Comparison of ENCODE assay signal across 11 cellular contexts in the genomic region with DNA sequence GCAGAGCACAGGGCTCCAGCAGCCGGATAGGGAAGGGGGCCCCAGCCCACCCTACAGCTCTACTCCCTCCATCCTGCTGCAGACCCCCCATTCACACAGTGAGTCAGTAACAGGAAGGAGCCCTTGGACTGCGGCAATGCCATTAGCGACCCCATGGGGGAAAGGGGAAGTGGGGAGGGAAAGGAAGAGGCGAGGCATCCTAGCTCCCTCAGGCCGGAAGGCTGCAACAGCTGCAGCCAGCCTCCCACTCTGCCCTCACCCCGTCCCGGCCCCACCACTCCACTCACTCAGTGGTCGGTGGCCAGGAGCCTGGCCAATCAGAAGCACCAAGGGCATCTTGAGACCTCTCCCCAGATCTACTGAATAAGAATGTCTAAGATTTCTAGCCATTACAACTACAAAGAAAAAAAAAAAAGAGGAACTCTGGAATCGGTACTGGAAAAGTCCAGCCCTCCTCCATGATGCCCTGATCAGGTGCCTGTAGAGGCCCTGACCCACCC. TPM values are rescaled to one million over a fixed set of nuclear protein-coding genes. Genes with fewer than 3 reads are reported as not detected.
A peak's percentile ranks its signal among the peaks of the same experiment; 100 is the strongest.
DNase-seq lines count a peak whose midpoint lies in the region; ATAC-seq and TF ChIP-seq lines count a peak whose summit lies in the region.
"Had no signal": no experiment of that assay in that cellular context is flagged by ENCODE, and none has a peak within 500 bp of the region (broad histone marks: within the 10 kb centered on the region; RNA-seq: fewer than 3 reads in every experiment).

No MANE protein-coding gene starts in this region.

- H3K36me3 Mint-ChIP-seq in activated CD8-positive, alpha-beta memory T cell treated with anti-CD3 and anti-CD28 coated beads, Interleukin-2, amount 10 ng/mL, durations not matched to agents 7 days and 5 days, result no peaks in the 10 kb centered on the region
- peaks cover 35% of the 10 kb centered on the region for H3K36me3 Mint-ChIP-seq in dendritic cell treated with granulocyte-macrophage colony-stimulating factor and Interleukin-4, amounts not matched to agents 40 ng/mL and 50 ng/mL, for 4 days (ENCODE audit: low read depth)

- H3K27ac ChIP-seq in upper lobe of right lung, result no peak overlapping the region

- H3K9me3 ChIP-seq in upper lobe of right lung, result no peaks in the 10 kb centered on the region
- H3K9me3 ChIP-seq: ascending aorta had no signal

- intact Hi-C loops in dendritic cell treated with granulocyte-macrophage colony-stimulating factor and Interleukin-4, amounts not matched to agents 40 ng/mL and 50 ng/mL, for 4 days (cut with micrococcal nuclease), result loop anchor here (1.0 kb wide), 1 partner anchor 14 kb away; a partner anchor contains a TSS
- intact Hi-C loops in upper lobe of right lung (cut with DNase I), result no loop called here

- no peaks in the 10 kb centered on the region for H3K27me3 ChIP-seq in upper lobe of right lung
- H3K27me3 ChIP-seq: ascending aorta had no signal

- no peak overlapping the region for H3K4me3 Mint-ChIP-seq in activated CD8-positive, alpha-beta memory T cell treated with anti-CD3 and anti-CD28 coated beads, Interleukin-2, amount 10 ng/mL, durations not matched to agents 7 days and 5 days
- H3K4me3 Mint-ChIP-seq in dendritic cell treated with granulocyte-macrophage colony-stimulating factor and Interleukin-4, amounts not matched to agents 40 ng/mL and 50 ng/mL, for 4 days, result peak overlapping the region; percentile 32

- CTCF ChIA-PET in activated CD8-positive, alpha-beta memory T cell treated with anti-CD3 and anti-CD28 coated beads, Interleukin-2, amount 10 ng/mL, durations not matched to agents 7 days and 5 days (lab: Charles Lee), result interaction anchor here (1.0 to 5.4 kb wide), 4 partner anchors 11 to 78 kb away, joined by 3 to 27 read pairs (median 16); no protein-coding TSS in a partner anchor

- H3K27ac Mint-ChIP-seq in activated CD8-positive, alpha-beta memory T cell treated with anti-CD3 and anti-CD28 coated beads, Interleukin-2, amount 10 ng/mL, durations not matched to agents 7 days and 5 days, result no peak overlapping the region
- H3K27ac Mint-ChIP-seq in dendritic cell treated with granulocyte-macrophage colony-stimulating factor and Interleukin-4, amounts not matched to agents 40 ng/mL and 50 ng/mL, for 4 days, result peak overlapping the region; percentile 83

- peaks cover 18% of the 10 kb centered on the region for H3K4me1 ChIP-seq in upper lobe of right lung
- H3K4me1 ChIP-seq: ascending aorta had no signal

- DNase-seq in activated CD8-positive, alpha-beta memory T cell treated with anti-CD3 and anti-CD28 coated beads, Interleukin-2, amount 10 ng/mL, durations not matched to agents 7 days and 5 days, result no peak
- no peak for DNase-seq in activated CD8-positive, alpha-beta memory T cell treated with anti-CD3 and anti-CD28 coated beads, Interleukin-2, amount 50 U/mL, for 48 hours
- DNase-seq in myocyte (ENCODE audit: low read depth), result peak; percentile 18
- DNase-seq in upper lobe of right lung, result no peak
- DNase-seq in T-helper 2 cell, result no peak
- DNase-seq: NCI-H2029 had no signal

- peak; percentile 34 for ATAC-seq in activated CD8-positive, alpha-beta memory T cell treated with anti-CD3 and anti-CD28 coated beads, Interleukin-2, amount 10 ng/mL, durations not matched to agents 7 days and 5 days
- ATAC-seq in upper lobe of right lung (peak; percentile 68), HG02885 (IDR thresholded peaks at IDR 0.05; ENCODE audit: poor library complexity, unreplicated experiment) (no peak), HG03442 (IDR thresholded peaks at IDR 0.05; ENCODE audit: unreplicated experiment) (no peak)

- no peaks in the 10 kb centered on the region for H3K36me3 ChIP-seq in upper lobe of right lung
- H3K36me3 ChIP-seq: ascending aorta had no signal

- peaks cover 7% of the 10 kb centered on the region for H3K27me3 Mint-ChIP-seq in activated CD8-positive, alpha-beta memory T cell treated with anti-CD3 and anti-CD28 coated beads, Interleukin-2, amount 10 ng/mL, durations not matched to agents 7 days and 5 days
- H3K27me3 Mint-ChIP-seq in dendritic cell treated with granulocyte-macrophage colony-stimulating factor and Interleukin-4, amounts not matched to agents 40 ng/mL and 50 ng/mL, for 4 days, result peaks cover 3% of the 10 kb centered on the region

- no peak overlapping the region for H3K4me3 ChIP-seq in upper lobe of right lung
- H3K4me3 ChIP-seq: ascending aorta had no signal

- TF ChIP-seq CTCF in upper lobe of right lung (IDR thresholded peaks at IDR 0.05), result no peak

- no peaks in the 10 kb centered on the region for H3K9me3 Mint-ChIP-seq in activated CD8-positive, alpha-beta memory T cell treated with anti-CD3 and anti-CD28 coated beads, Interleukin-2, amount 10 ng/mL, durations not matched to agents 7 days and 5 days (ENCODE audit: low read depth)
- no peaks in the 10 kb centered on the region for H3K9me3 Mint-ChIP-seq in dendritic cell treated with granulocyte-macrophage colony-stimulating factor and Interleukin-4, amounts not matched to agents 40 ng/mL and 50 ng/mL, for 4 days

- peaks cover 15% of the 10 kb centered on the region for H3K4me1 Mint-ChIP-seq in activated CD8-positive, alpha-beta memory T cell treated with anti-CD3 and anti-CD28 coated beads, Interleukin-2, amount 10 ng/mL, durations not matched to agents 7 days and 5 days
- peaks cover 69% of the 10 kb centered on the region for H3K4me1 Mint-ChIP-seq in dendritic cell treated with granulocyte-macrophage colony-stimulating factor and Interleukin-4, amounts not matched to agents 40 ng/mL and 50 ng/mL, for 4 days (ENCODE audit: low read depth)

RNA-seq across cellular contexts. Expression of a gene that starts 14.1 kb away (rescaled TPM):
- 10 to 100 TPM in 1 of 2 experiments, 1 to 10 TPM in 1; 6.5 to 10.5 TPM for total RNA-seq in activated CD8-positive, alpha-beta memory T cell treated with anti-CD3 and anti-CD28 coated beads, Interleukin-2, amount 10 ng/mL, durations not matched to agents 7 days and 5 days
- 6.3 and 9.3 TPM in 2 replicates for total RNA-seq in myocyte
- 3.0 TPM for polyA plus RNA-seq in myocyte (2012)
- total RNA-seq in upper lobe of right lung, result 19.8 TPM

RNA-seq across cellular contexts. Expression of a gene that starts 15.0 kb away (rescaled TPM):
- total RNA-seq in activated CD8-positive, alpha-beta memory T cell treated with anti-CD3 and anti-CD28 coated beads, Interleukin-2, amount 10 ng/mL, durations not matched to agents 7 days and 5 days, result not detected
- total RNA-seq in myocyte, result not detected in 2 replicates
- not detected for polyA plus RNA-seq in myocyte (2012)
- total RNA-seq in upper lobe of right lung, result 3.0 TPM
- total RNA-seq: ascending aorta, fibroblast of lung had no signal
- polyA plus RNA-seq: fibroblast of lung had no signal

Comparison
In these comparisons a context has a peak if more than half of its experiments do, and no peak if none do; other contexts are left out.
1. ATAC-seq: peak in activated CD8-positive, alpha-beta memory T cell treated with anti-CD3 and anti-CD28 coated beads, Interleukin-2, amount 10 ng/mL, durations not matched to agents 7 days and 5 days (single experiment) and upper lobe of right lung (single experiment); none in HG02885 (single experiment) and HG03442 (single experiment).